ENCODE assay signal across 2 cellular contexts in the genomic region with DNA sequence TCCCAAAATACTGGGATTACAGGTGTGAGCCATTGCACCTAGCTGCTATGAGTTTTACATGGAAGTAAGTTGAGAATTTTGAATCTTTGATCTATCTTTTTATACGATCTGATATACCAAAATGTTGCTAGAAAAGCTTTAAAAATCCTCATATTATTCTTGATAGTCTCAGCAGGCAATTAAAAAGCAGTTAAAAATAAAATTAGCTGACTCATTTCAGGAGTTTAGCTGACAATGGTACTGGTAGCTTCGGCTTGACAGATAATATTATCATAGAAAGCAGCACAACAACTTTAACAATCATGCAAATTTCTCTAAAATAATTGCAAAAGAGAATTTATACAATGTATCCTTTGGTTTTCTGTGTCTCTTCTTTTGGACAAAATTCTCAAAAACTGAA.
TF ChIP-seq lines count a peak whose summit lies in the region.

No MANE protein-coding gene starts in this region.

TF ChIP-seq in GM23338, 12 proteins besides CTCF, POLR2A, EP300 and RAD21:
- no peak for TF ChIP-seq EZH2 (IDR thresholded peaks at IDR 0.05; ENCODE audit: low read depth, unreplicated experiment)
- no peak for TF ChIP-seq CREB1 (CRISPR knock-in tag; IDR thresholded peaks at IDR 0.05; ENCODE audit: low read depth)
TF ChIP-seq in GM23338: peak in this region for 0.

TF ChIP-seq in GM12878, 131 proteins besides CTCF, POLR2A, EP300 and RAD21:
- TF ChIP-seq, protein P1, sequence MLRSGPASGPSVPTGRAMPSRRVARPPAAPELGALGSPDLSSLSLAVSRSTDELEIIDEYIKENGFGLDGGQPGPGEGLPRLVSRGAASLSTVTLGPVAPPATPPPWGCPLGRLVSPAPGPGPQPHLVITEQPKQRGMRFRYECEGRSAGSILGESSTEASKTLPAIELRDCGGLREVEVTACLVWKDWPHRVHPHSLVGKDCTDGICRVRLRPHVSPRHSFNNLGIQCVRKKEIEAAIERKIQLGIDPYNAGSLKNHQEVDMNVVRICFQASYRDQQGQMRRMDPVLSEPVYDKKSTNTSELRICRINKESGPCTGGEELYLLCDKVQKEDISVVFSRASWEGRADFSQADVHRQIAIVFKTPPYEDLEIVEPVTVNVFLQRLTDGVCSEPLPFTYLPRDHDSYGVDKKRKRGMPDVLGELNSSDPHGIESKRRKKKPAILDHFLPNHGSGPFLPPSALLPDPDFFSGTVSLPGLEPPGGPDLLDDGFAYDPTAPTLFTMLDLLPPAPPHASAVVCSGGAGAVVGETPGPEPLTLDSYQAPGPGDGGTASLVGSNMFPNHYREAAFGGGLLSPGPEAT (IDR thresholded peaks at IDR 0.05; ENCODE audit: low read depth) = no peak
- no peak for TF ChIP-seq GATAD2B (conservative IDR thresholded peaks at IDR 0.05; ENCODE audit: low read depth)
- TF ChIP-seq, protein P2, sequence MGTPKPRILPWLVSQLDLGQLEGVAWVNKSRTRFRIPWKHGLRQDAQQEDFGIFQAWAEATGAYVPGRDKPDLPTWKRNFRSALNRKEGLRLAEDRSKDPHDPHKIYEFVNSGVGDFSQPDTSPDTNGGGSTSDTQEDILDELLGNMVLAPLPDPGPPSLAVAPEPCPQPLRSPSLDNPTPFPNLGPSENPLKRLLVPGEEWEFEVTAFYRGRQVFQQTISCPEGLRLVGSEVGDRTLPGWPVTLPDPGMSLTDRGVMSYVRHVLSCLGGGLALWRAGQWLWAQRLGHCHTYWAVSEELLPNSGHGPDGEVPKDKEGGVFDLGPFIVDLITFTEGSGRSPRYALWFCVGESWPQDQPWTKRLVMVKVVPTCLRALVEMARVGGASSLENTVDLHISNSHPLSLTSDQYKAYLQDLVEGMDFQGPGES (IDR thresholded peaks at IDR 0.05) = no peak
- no peak for TF ChIP-seq PAX5 (IDR thresholded peaks at IDR 0.05; ENCODE audit: borderline replicate concordance, low read depth, low read length)
- no peak for TF ChIP-seq MAX (IDR thresholded peaks at IDR 0.05; ENCODE audit: low read depth, low read length)
- TF ChIP-seq, protein P3, sequence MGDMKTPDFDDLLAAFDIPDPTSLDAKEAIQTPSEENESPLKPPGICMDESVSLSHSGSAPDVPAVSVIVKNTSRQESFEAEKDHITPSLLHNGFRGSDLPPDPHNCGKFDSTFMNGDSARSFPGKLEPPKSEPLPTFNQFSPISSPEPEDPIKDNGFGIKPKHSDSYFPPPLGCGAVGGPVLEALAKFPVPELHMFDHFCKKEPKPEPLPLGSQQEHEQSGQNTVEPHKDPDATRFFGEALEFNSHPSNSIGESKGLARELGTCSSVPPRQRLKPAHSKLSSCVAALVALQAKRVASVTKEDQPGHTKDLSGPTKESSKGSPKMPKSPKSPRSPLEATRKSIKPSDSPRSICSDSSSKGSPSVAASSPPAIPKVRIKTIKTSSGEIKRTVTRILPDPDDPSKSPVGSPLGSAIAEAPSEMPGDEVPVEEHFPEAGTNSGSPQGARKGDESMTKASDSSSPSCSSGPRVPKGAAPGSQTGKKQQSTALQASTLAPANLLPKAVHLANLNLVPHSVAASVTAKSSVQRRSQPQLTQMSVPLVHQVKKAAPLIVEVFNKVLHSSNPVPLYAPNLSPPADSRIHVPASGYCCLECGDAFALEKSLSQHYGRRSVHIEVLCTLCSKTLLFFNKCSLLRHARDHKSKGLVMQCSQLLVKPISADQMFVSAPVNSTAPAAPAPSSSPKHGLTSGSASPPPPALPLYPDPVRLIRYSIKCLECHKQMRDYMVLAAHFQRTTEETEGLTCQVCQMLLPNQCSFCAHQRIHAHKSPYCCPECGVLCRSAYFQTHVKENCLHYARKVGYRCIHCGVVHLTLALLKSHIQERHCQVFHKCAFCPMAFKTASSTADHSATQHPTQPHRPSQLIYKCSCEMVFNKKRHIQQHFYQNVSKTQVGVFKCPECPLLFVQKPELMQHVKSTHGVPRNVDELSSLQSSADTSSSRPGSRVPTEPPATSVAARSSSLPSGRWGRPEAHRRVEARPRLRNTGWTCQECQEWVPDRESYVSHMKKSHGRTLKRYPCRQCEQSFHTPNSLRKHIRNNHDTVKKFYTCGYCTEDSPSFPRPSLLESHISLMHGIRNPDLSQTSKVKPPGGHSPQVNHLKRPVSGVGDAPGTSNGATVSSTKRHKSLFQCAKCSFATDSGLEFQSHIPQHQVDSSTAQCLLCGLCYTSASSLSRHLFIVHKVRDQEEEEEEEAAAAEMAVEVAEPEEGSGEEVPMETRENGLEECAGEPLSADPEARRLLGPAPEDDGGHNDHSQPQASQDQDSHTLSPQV (IDR thresholded peaks at IDR 0.05) = no peak
- no peak for TF ChIP-seq DPF2 (IDR thresholded peaks at IDR 0.05)
- no peak for TF ChIP-seq NR2F1 (conservative IDR thresholded peaks at IDR 0.05)
- no peak for TF ChIP-seq ZNF24 (IDR thresholded peaks at IDR 0.05)
- TF ChIP-seq ZSCAN29 (IDR thresholded peaks at IDR 0.05) = no peak
- TF ChIP-seq SP1 (IDR thresholded peaks at IDR 0.05; ENCODE audit: low read depth, low read length) = no peak
- TF ChIP-seq CBX5 (IDR thresholded peaks at IDR 0.05; ENCODE audit: low read depth) = no peak
- TF ChIP-seq NR2C2 (IDR thresholded peaks at IDR 0.05; ENCODE audit: borderline replicate concordance, control insufficient read depth, insufficient read length, low read depth) = no peak
- TF ChIP-seq, protein P4, sequence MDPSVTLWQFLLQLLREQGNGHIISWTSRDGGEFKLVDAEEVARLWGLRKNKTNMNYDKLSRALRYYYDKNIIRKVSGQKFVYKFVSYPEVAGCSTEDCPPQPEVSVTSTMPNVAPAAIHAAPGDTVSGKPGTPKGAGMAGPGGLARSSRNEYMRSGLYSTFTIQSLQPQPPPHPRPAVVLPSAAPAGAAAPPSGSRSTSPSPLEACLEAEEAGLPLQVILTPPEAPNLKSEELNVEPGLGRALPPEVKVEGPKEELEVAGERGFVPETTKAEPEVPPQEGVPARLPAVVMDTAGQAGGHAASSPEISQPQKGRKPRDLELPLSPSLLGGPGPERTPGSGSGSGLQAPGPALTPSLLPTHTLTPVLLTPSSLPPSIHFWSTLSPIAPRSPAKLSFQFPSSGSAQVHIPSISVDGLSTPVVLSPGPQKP (IDR thresholded peaks at IDR 0.05; ENCODE audit: low read depth, low read length) = no peak
- TF ChIP-seq MEF2B (IDR thresholded peaks at IDR 0.05; ENCODE audit: partially characterized antibody, poor library complexity, severe bottlenecking) = no peak
- no peak for TF ChIP-seq YY1 (IDR thresholded peaks at IDR 0.05; ENCODE audit: low read depth, low read length)
- 0 out of 2 replicates have a peak, but pooled peaks have one; percentile 53 for TF ChIP-seq JUND (IDR thresholded peaks at IDR 0.05; ENCODE audit: low read depth, low read length)
- no peak for TF ChIP-seq NFYA (IDR thresholded peaks at IDR 0.05; ENCODE audit: borderline replicate concordance, low read depth, low read length)
- 0 out of 2 replicates have a peak, but pooled peaks have one; percentile 23 for TF ChIP-seq MEF2A (IDR thresholded peaks at IDR 0.05; ENCODE audit: insufficient read depth, low read depth, low read length)
- TF ChIP-seq ZBTB40 (IDR thresholded peaks at IDR 0.05; ENCODE audit: borderline replicate concordance) = no peak
- TF ChIP-seq SMAD1 (IDR thresholded peaks at IDR 0.05; ENCODE audit: low read depth, partially characterized antibody) = no peak
- TF ChIP-seq ZNF384 (IDR thresholded peaks at IDR 0.05; ENCODE audit: borderline replicate concordance, low read depth, low read length) = no peak
- TF ChIP-seq, protein P5, sequence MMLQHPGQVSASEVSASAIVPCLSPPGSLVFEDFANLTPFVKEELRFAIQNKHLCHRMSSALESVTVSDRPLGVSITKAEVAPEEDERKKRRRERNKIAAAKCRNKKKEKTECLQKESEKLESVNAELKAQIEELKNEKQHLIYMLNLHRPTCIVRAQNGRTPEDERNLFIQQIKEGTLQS (IDR thresholded peaks at IDR 0.05; ENCODE audit: borderline replicate concordance, extremely low read depth, low read depth, low read length) = no peak
- TF ChIP-seq ZNF217 (IDR thresholded peaks at IDR 0.05) = peak; percentile 42; the same call in 1 of the 2 replicates
- TF ChIP-seq ZNF622 (IDR thresholded peaks at IDR 0.05) = no peak
